Comparison of ENCODE assay signal across 16 cellular contexts in the genomic region with DNA sequence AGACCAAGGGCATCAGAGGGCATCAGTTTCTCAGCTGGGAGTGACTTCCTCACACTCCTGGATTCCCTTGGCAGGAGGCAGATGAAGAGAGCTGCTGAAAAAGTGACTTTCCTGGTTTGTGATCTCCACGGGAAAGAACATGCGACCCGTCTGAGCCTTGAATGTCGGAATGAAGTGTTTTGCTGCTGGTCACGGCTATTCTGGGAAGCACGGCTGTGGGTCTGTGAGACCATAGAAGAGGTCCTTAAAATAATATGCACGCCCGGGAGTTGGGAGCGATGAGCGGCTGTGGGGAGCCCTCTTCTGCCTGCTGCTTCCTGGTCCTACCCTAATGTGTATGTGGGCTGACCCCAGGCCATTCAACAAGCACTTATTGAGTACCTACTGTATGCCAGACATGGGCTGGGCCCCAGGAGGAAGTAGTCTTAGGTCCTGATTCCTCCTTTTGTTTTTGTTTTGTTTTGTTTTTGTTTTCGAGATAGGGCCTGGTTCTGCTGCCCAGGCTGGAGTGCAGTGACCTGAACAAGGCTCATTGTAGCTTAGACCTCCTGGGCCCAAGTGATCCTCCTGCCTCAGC. TPM values are rescaled to one million over a fixed set of nuclear protein-coding genes. Genes with fewer than 3 reads are reported as not detected.
A peak's percentile ranks its signal among the peaks of the same experiment; 100 is the strongest.
DNase-seq lines count a peak whose midpoint lies in the region; ATAC-seq, FAIRE-seq and TF ChIP-seq lines count a peak whose summit lies in the region.
"Had no signal": no experiment of that assay in that cellular context is flagged by ENCODE, and none has a peak within 500 bp of the region (broad histone marks: within the 10 kb centered on the region; RNA-seq: fewer than 3 reads in every experiment).

No MANE protein-coding gene starts in this region.

- CTCF ChIA-PET in PC-3 (lab: Charles Lee), result no interaction called here
- CTCF ChIA-PET in endothelial cell of umbilical vein (lab: Charles Lee), result interaction anchor here (1.2 to 2.2 kb wide), 3 partner anchors 50 to 280 kb away, joined by 3 to 10 read pairs (median 5); no protein-coding TSS in a partner anchor

- H3K36me3 ChIP-seq in PC-3 (ENCODE audit: low read depth, low read length), result no peaks in the 10 kb centered on the region
- no peaks in the 10 kb centered on the region for H3K36me3 ChIP-seq in endothelial cell of umbilical vein (ENCODE audit: control insufficient read depth in 2 of 2, extremely low read depth in 1 of 2, insufficient read depth in 2 of 2, low read length in 2 of 2)
- H3K36me3 ChIP-seq in smooth muscle cell (ENCODE audit: low read depth), result no peaks in the 10 kb centered on the region
- no peaks in the 10 kb centered on the region for H3K36me3 ChIP-seq in Karpas-422 (ENCODE audit: insufficient read depth, low read length)
- H3K36me3 ChIP-seq: MG63 had no signal

- H3K4me2 ChIP-seq in PC-3 (ENCODE audit: low read length) (peak overlapping the region; percentile 75), endothelial cell of umbilical vein (ENCODE audit: insufficient read depth, low read length) (peak overlapping the region; percentile 9), smooth muscle cell (peak overlapping the region; percentile 53), Karpas-422 (ENCODE audit: low read depth, low read length, poor library complexity, severe bottlenecking) (no peak overlapping the region)

- intact Hi-C loops in PC-3 (cut with micrococcal nuclease) (loop anchor here (2.0 kb wide), 3 partner anchors 37 to 125 kb away; a partner anchor contains a TSS), endothelial cell of umbilical vein (cut with micrococcal nuclease) (loop anchor here (2.0 to 5.0 kb wide), 3 partner anchors 39 to 99 kb away; no protein-coding TSS in a partner anchor)

- TF ChIP-seq POLR2A in endothelial cell of umbilical vein (IDR thresholded peaks at IDR 0.05; ENCODE audit: low read depth, low read length), result no peak

- H3F3A ChIP-seq in PC-3 (ENCODE audit: low read length, unreplicated experiment) (peaks cover 5% of the 10 kb centered on the region), smooth muscle cell (ENCODE audit: low read depth) (no peaks in the 10 kb centered on the region)

- 89% methylated on average over 11 of the region's 11 CpGs for WGBS in smooth muscle cell (ENCODE audit: low lambda C conversion rate)

- TF ChIP-seq CTCF in PC-3 (conservative IDR thresholded peaks at IDR 0.05; ENCODE audit: low read depth, low read length), result no peak
- no peak for TF ChIP-seq CTCF in endothelial cell of umbilical vein (IDR thresholded peaks at IDR 0.05; ENCODE audit: extremely low read depth in 1 of 2, insufficient read depth in 1 of 2, low read depth in 1 of 2, low read length in 2 of 2)
- no peak for TF ChIP-seq CTCF in smooth muscle cell (IDR thresholded peaks at IDR 0.05; ENCODE audit: borderline replicate concordance, insufficient read depth, poor library complexity, severe bottlenecking)

- peak overlapping the region; percentile 40 for H2AFZ ChIP-seq in PC-3 (ENCODE audit: low read length)
- H2AFZ ChIP-seq in endothelial cell of umbilical vein (ENCODE audit: low read depth, low read length), result peak overlapping the region; percentile 54
- no peak overlapping the region for H2AFZ ChIP-seq in smooth muscle cell (ENCODE audit: low read depth)
- no peak overlapping the region for H2AFZ ChIP-seq in Karpas-422 (ENCODE audit: low read length)

- H3K79me2 ChIP-seq in PC-3 (ENCODE audit: low read length) (no peaks in the 10 kb centered on the region), endothelial cell of umbilical vein (ENCODE audit: control insufficient read depth, insufficient read depth, low read length) (no peaks in the 10 kb centered on the region), smooth muscle cell (ENCODE audit: low read depth) (no peaks in the 10 kb centered on the region), Karpas-422 (ENCODE audit: low read length) (no peaks in the 10 kb centered on the region)

- H3K4me3 ChIP-seq in PC-3 (ENCODE audit: low read length) (peak overlapping the region; percentile 50; the same call in 1 of the 2 replicates), endothelial cell of umbilical vein (replicated peaks in 1 of 3; ENCODE audit: insufficient read depth in 1 of 3, low read depth in 1 of 3, low read length in 3 of 3) (no peak overlapping the region), smooth muscle cell (no peak overlapping the region), Karpas-422 (ENCODE audit: low read length) (no peak overlapping the region)
- H3K4me3 ChIP-seq: MG63 had no signal

- H4K20me1 ChIP-seq in PC-3 (ENCODE audit: low read length) (no peaks in the 10 kb centered on the region), endothelial cell of umbilical vein (replicated peaks; ENCODE audit: control insufficient read depth, extremely low read depth, insufficient read depth, low read length) (no peaks in the 10 kb centered on the region), smooth muscle cell (ENCODE audit: low read depth) (no peaks in the 10 kb centered on the region), Karpas-422 (ENCODE audit: insufficient read depth, low read depth, low read length) (no peaks in the 10 kb centered on the region)

- peak; percentile 69 for FAIRE-seq in endothelial cell of umbilical vein (lab: Jason Lieb, UNC)
- FAIRE-seq: GM18507, TTC549 had no signal

- POLR2A ChIA-PET in PC-3 (lab: Charles Lee; ENCODE audit: unreplicated experiment) (no interaction called here), endothelial cell of umbilical vein (lab: Charles Lee) (no interaction called here)

- ATAC-seq in PC-3 (peak; percentile 4; the same call in 1 of the 2 replicates), HG03097 (IDR thresholded peaks at IDR 0.05; ENCODE audit: low FRiP score, unreplicated experiment) (no peak)

- H3K27ac ChIP-seq in PC-3 (ENCODE audit: low read length) (peak overlapping the region; percentile 86), endothelial cell of umbilical vein (ENCODE audit: insufficient read depth, low read depth, low read length) (peak overlapping the region; percentile 46), smooth muscle cell (ENCODE audit: low read depth) (peak overlapping the region; percentile 86), Karpas-422 (ENCODE audit: low read length) (no peak overlapping the region)

- no peaks in the 10 kb centered on the region for H3K9me3 ChIP-seq in PC-3 (ENCODE audit: low read length)
- no peaks in the 10 kb centered on the region for H3K9me3 ChIP-seq in endothelial cell of umbilical vein (replicated peaks; ENCODE audit: control insufficient read depth, insufficient read depth, low read length)
- H3K9me3 ChIP-seq in smooth muscle cell (replicated peaks; ENCODE audit: low read depth), result no peaks in the 10 kb centered on the region
- H3K9me3 ChIP-seq in Karpas-422 (ENCODE audit: low read length), result no peaks in the 10 kb centered on the region

- H3K9me2 ChIP-seq in PC-3 (replicated peaks; ENCODE audit: low read length) (no peaks in the 10 kb centered on the region), Karpas-422 (replicated peaks; ENCODE audit: insufficient read depth, low read length) (no peaks in the 10 kb centered on the region)

- peaks cover 24% of the 10 kb centered on the region for H3K4me1 ChIP-seq in PC-3 (ENCODE audit: insufficient read depth, low read length)
- peaks cover 23% of the 10 kb centered on the region for H3K4me1 ChIP-seq in endothelial cell of umbilical vein (ENCODE audit: control insufficient read depth, extremely low read depth, insufficient read depth, low read length)
- peaks cover 9% of the 10 kb centered on the region for H3K4me1 ChIP-seq in smooth muscle cell (ENCODE audit: low read depth)
- H3K4me1 ChIP-seq in Karpas-422 (ENCODE audit: low read length), result peaks cover 23% of the 10 kb centered on the region

- no peaks in the 10 kb centered on the region for H3K9me1 ChIP-seq in endothelial cell of umbilical vein (replicated peaks; ENCODE audit: control insufficient read depth, extremely low read depth, insufficient read depth, low read length)

- DNase-seq in DMS53 (lab: John Stamatoyannopoulos, UW), result peak; percentile 68
- no peak for DNase-seq in PC-3
- peak; percentile 13 for DNase-seq in endothelial cell of umbilical vein (ENCODE audit: low read depth, low spot score)
- no peak for DNase-seq in smooth muscle cell (lab: John Stamatoyannopoulos, UW; ENCODE audit: unreplicated experiment)
- DNase-seq in NCI-H1436 treated with DMSO at 0.1 percent for 48 hours (lab: John Stamatoyannopoulos, UW), result no peak
- no peak for DNase-seq in Karpas-422
- DNase-seq: CD4-positive, alpha-beta memory T cell; cortex of kidney; GDM1; RPMI8226; stimulated activated CD4-positive, alpha-beta T cell treated with anti-CD3 and anti-CD28 coated beads, Interleukin-2, amount 100 ng/mL, for 24 hours had no signal

- dilution Hi-C loops in endothelial cell of umbilical vein (cut with MboI; ENCODE audit: extremely low pct_ligation_motif_present, low sequenced_read_pairs), result no loop called here

- H3K27me3 ChIP-seq in PC-3 (ENCODE audit: low read length) (no peaks in the 10 kb centered on the region), endothelial cell of umbilical vein (ENCODE audit: control insufficient read depth in 2 of 2, insufficient read depth in 2 of 2, low read length in 2 of 2) (peaks cover 0 to 2% of the 10 kb centered on the region in 2 experiments), smooth muscle cell (ENCODE audit: low read depth) (no peaks in the 10 kb centered on the region), Karpas-422 (ENCODE audit: low read length) (no peaks in the 10 kb centered on the region)
- H3K27me3 ChIP-seq: MG63 had no signal

- H3K9ac ChIP-seq in PC-3 (ENCODE audit: low read length) (peak overlapping the region; percentile 45), endothelial cell of umbilical vein (replicated peaks; ENCODE audit: extremely low read depth, insufficient read depth, low read length) (peak overlapping the region; percentile 22), smooth muscle cell (ENCODE audit: low read depth) (peak overlapping the region; percentile 39), Karpas-422 (ENCODE audit: low read length) (no peak overlapping the region)

- no TSS peak for BruUV-seq in PC-3 (replicated peaks; lab: Mats Ljungman, UMichigan)
- no TSS peak for BruUV-seq in endothelial cell of umbilical vein (replicated peaks; lab: Mats Ljungman, UMichigan)

RNA-seq across cellular contexts. Expression of a gene that starts 13.2 kb away (rescaled TPM):
- total RNA-seq in PC-3 (2014; rRNA removed), result 0.58 TPM in 1 of 2 replicates, not detected in the other
- total RNA-seq in endothelial cell of umbilical vein, result not detected in 2 replicates
- polyA plus RNA-seq in endothelial cell of umbilical vein, result not detected in 2 replicates
- polyA plus RNA-seq in endothelial cell of umbilical vein (2011; cell fraction: cytosol; rRNA removed), result not detected in 2 replicates
- polyA plus RNA-seq in endothelial cell of umbilical vein (2011; cell fraction: nucleus; rRNA removed), result not detected in 2 replicates
- polyA plus RNA-seq in endothelial cell of umbilical vein (2012), result not detected in 2 replicates
- polyA minus RNA-seq in endothelial cell of umbilical vein, result not detected in 2 replicates
- not detected for polyA minus RNA-seq in endothelial cell of umbilical vein (2011; cell fraction: cytosol; rRNA and poly(A)+ RNA removed)
- not detected in 2 replicates for polyA minus RNA-seq in endothelial cell of umbilical vein (2011; cell fraction: nucleus; rRNA and poly(A)+ RNA removed)
- total RNA-seq in smooth muscle cell, result not detected in 2 replicates
- 0.14 TPM in 1 of 2 replicates, not detected in the other for polyA plus RNA-seq in smooth muscle cell
- 2.3 and 2.5 TPM in 2 replicates for total RNA-seq in Karpas-422 (2014; rRNA removed; shearing (Covaris generic); ENCODE audit: low replicate concordance)
- total RNA-seq: pulmonary artery endothelial cell had no signal

RNA-seq across cellular contexts. Expression of a gene that starts 47.8 kb away (rescaled TPM):
- total RNA-seq in PC-3 (2014; rRNA removed) (8.1 and 9.2 TPM in 2 replicates), endothelial cell of umbilical vein (10.8 and 12.4 TPM in 2 replicates), smooth muscle cell (22.5 and 24.1 TPM in 2 replicates)
- polyA plus RNA-seq in endothelial cell of umbilical vein (2.8 and 3.9 TPM in 2 replicates), smooth muscle cell (6.2 and 8.4 TPM in 2 replicates)
- 3.2 and 3.6 TPM in 2 replicates for polyA plus RNA-seq in endothelial cell of umbilical vein (2011; cell fraction: cytosol; rRNA removed)
- 9.7 and 11.3 TPM in 2 replicates for polyA plus RNA-seq in endothelial cell of umbilical vein (2011; cell fraction: nucleus; rRNA removed)
- 6.8 and 7.2 TPM in 2 replicates for polyA plus RNA-seq in endothelial cell of umbilical vein (2012)
- 11.3 and 16.9 TPM in 2 replicates for polyA minus RNA-seq in endothelial cell of umbilical vein
- 14.7 TPM for polyA minus RNA-seq in endothelial cell of umbilical vein (2011; cell fraction: cytosol; rRNA and poly(A)+ RNA removed)
- polyA minus RNA-seq in endothelial cell of umbilical vein (2011; cell fraction: nucleus; rRNA and poly(A)+ RNA removed), result 10.0 and 15.4 TPM in 2 replicates
- total RNA-seq in Karpas-422 (2014; rRNA removed; shearing (Covaris generic); ENCODE audit: low replicate concordance), result 1.2 and 2.8 TPM in 2 replicates

Comparison
In these comparisons a context has a peak if more than half of its experiments do, and no peak if none do; other contexts are left out.
1. DNase-seq: peak in DMS53 (single experiment) and endothelial cell of umbilical vein (single experiment); none in PC-3 (single experiment), smooth muscle cell (single experiment), NCI-H1436 treated with DMSO at 0.1 percent for 48 hours (single experiment) and Karpas-422 (single experiment).
2. H2AFZ ChIP-seq: peak in PC-3 (single experiment) and endothelial cell of umbilical vein (single experiment); none in smooth muscle cell (single experiment) and Karpas-422 (single experiment).